ENCODE assay signal across 23 cellular contexts in the genomic region with DNA sequence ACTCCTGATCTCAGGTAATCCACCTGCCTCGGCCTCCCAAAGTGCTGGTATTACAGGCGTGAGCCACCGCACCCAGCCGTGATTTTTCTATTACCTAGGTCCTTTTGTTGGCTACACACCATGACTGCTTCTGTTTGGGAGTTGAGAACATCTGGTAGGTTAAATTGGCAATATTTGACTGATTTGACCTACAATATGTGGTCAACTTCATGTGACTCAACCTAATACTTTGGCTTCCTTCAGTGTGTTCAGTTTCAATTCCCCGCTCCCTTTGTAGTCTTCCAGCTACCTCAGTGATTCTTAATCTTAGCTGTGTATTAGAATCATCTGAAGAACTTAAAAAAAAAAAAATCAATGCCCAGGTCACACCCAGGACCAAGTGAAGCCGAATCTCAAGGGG. TPM values are rescaled to one million over a fixed set of nuclear protein-coding genes. Genes with fewer than 3 reads are reported as not detected.
A peak's percentile ranks its signal among the peaks of the same experiment; 100 is the strongest.
DNase-seq lines count a peak whose midpoint lies in the region; ATAC-seq, FAIRE-seq and TF ChIP-seq lines count a peak whose summit lies in the region.
"Had no signal": no experiment of that assay in that cellular context is flagged by ENCODE, and none has a peak within 500 bp of the region (broad histone marks: within the 10 kb centered on the region; RNA-seq: fewer than 3 reads in every experiment).

No MANE protein-coding gene starts in this region.

- WGBS in psoas muscle, 3 donors, result 94 to 96% (median 94%) methylated on average over 6 of the region's 6 CpGs

- peak; percentile 40 for ATAC-seq in GM18502 (IDR thresholded peaks at IDR 0.05; ENCODE audit: poor library complexity, unreplicated experiment)
- peak; percentile 30 for ATAC-seq in HG02798 (IDR thresholded peaks at IDR 0.05; ENCODE audit: poor library complexity, unreplicated experiment)
- peak; percentile 27 for ATAC-seq in HG03469 (IDR thresholded peaks at IDR 0.05; ENCODE audit: unreplicated experiment)
- ATAC-seq in GM18519 (IDR thresholded peaks at IDR 0.05; ENCODE audit: low FRiP score, unreplicated experiment), result no peak
- ATAC-seq in psoas muscle, result no peak
- ATAC-seq: CD8-positive, alpha-beta T cell; PC-3; sciatic nerve; upper lobe of right lung had no signal

- no peak overlapping the region for H3K27ac ChIP-seq in psoas muscle
- H3K27ac ChIP-seq: ovary, upper lobe of right lung had no signal

- H3K36me3 ChIP-seq in psoas muscle (ENCODE audit: insufficient read depth in 1 of 2, low read depth in 1 of 2), result no peaks in the 10 kb centered on the region
- H3K36me3 ChIP-seq: ovary, upper lobe of right lung had no signal

- no peaks in the 10 kb centered on the region for H3K4me1 ChIP-seq in psoas muscle
- H3K4me1 ChIP-seq: upper lobe of right lung had no signal

- no peaks in the 10 kb centered on the region for H3K9me3 ChIP-seq in psoas muscle
- H3K9me3 ChIP-seq: upper lobe of right lung had no signal

- H3K4me3 ChIP-seq in psoas muscle, result no peak overlapping the region
- H3K4me3 ChIP-seq: ovary, upper lobe of right lung had no signal

- intact Hi-C loops in psoas muscle (cut with DNase I), result no loop called here

- DNase-seq in GM19239 (ENCODE audit: insufficient read length, low spot score) (no peak), psoas muscle (no peak), HCEC 1CT (no peak)
- no peak for DNase-seq in central memory CD4-positive, alpha-beta T cell
- DNase-seq: activated B cell treated with CpG ODN at 0.5 μM for 24 hours; activated naive CD8-positive, alpha-beta T cell treated with anti-CD3 and anti-CD28 coated beads, Interleukin-2, amount 10 ng/mL, durations not matched to agents 7 days and 5 days; CD8-positive, alpha-beta T cell; cortex of kidney; naive B cell; NCI-H1436 treated with DMSO at 0.1 percent for 48 hours; NCI-H2171 treated with DMSO at 0.1 percent for 48 hours; NCI-H748 treated with DMSO at 0.1 percent for 48 hours; ovary; PC-3; SIG-M5; upper lobe of right lung had no signal

- no peak for TF ChIP-seq CTCF in psoas muscle (IDR thresholded peaks at IDR 0.05)

- peak; percentile 92 for FAIRE-seq in GM19239 (lab: Jason Lieb, UNC)
- FAIRE-seq: endothelial cell of umbilical vein, islet of Langerhans had no signal

- no peaks in the 10 kb centered on the region for H3K27me3 ChIP-seq in psoas muscle (ENCODE audit: insufficient read depth in 3 of 3, low read length in 2 of 3)
- H3K27me3 ChIP-seq: ovary, upper lobe of right lung had no signal

RNA-seq across cellular contexts. Expression of a gene that starts 47.4 kb away (rescaled TPM):
- under 1 TPM in 1 of 4 donors, not detected in 3; 0.28 TPM for total RNA-seq in psoas muscle
- under 1 TPM; 0.04 to 0.07 (median 0.04) TPM for polyA plus RNA-seq in psoas muscle

Comparison
In these comparisons a context has a peak if more than half of its experiments do, and no peak if none do; other contexts are left out.
1. ATAC-seq: peak in GM18502 (single experiment), HG02798 (single experiment) and HG03469 (single experiment); none in GM18519 (single experiment) and psoas muscle (0 of 4).